In the genomic region with DNA sequence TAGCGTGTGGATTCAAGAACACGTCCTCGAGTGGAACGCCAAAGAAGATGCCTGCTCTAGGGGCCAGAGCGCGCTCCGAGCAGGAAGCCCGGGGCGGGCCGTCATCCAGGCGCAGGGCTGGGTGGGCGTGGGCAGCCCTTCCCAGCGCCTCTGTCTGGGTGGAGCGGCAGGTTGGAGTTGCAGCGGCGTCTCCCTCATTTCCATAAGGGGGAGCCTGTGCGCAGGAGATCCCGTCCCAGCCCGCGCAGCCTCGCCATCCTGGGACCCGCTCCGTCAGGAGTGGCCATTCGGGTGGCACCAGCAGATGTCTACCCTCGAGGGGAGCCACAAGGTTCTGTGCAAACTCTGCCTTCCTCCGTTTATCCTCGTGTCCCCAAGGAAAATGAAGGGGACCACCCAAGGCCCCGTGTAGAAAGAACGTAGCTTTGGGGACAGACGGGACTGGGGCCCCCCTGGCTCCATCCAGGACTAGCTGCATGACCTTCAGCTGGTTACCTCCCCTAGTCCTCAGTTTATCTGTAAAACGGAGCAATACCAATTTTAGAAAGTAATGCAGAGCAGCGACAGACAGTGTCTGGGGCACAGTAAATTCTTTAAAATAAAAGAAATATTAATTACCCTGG, we compare ENCODE assay signal across 8 cellular contexts.
DNase-seq lines count a peak whose midpoint lies in the region; FAIRE-seq and TF ChIP-seq lines count a peak whose summit lies in the region.

No MANE protein-coding gene starts in this region.

- H3K9me3 ChIP-seq in MM.1S (replicated peaks; ENCODE audit: insufficient read depth, low read length) (no peaks in the 10 kb centered on the region), kidney (ENCODE audit: control insufficient read depth in 1 of 2, low read length in 2 of 2) (no peaks in the 10 kb centered on the region)

- no peaks in the 10 kb centered on the region for H3K4me1 Mint-ChIP-seq in activated CD4-positive, alpha-beta T cell treated with anti-CD3 and anti-CD28 coated beads, Interleukin-2, amount 10 ng/mL, durations not matched to agents 7 days and 5 days

- in situ Hi-C loops in astrocyte of the spinal cord (cut with HindIII; ENCODE audit: low sequenced_read_pairs) = no loop called here

- peak overlapping the region; percentile 24; the same call in 1 of the 2 replicates for H3K9ac ChIP-seq in MM.1S (ENCODE audit: low read length)
- no peak overlapping the region for H3K9ac ChIP-seq in kidney (ENCODE audit: low read length in 2 of 2)

- CTCF ChIA-PET in activated CD4-positive, alpha-beta T cell treated with anti-CD3 and anti-CD28 coated beads, Interleukin-2, amount 10 ng/mL, durations not matched to agents 7 days and 5 days (lab: Charles Lee) = interaction anchor here (0.6 kb wide), 1 partner anchor 30 kb away, joined by 3 read pairs; no protein-coding TSS in a partner anchor

- no peak overlapping the region for H3K4me3 Mint-ChIP-seq in activated CD4-positive, alpha-beta T cell treated with anti-CD3 and anti-CD28 coated beads, Interleukin-2, amount 10 ng/mL, durations not matched to agents 7 days and 5 days

- no peaks in the 10 kb centered on the region for H3K9me3 Mint-ChIP-seq in activated CD4-positive, alpha-beta T cell treated with anti-CD3 and anti-CD28 coated beads, Interleukin-2, amount 10 ng/mL, durations not matched to agents 7 days and 5 days

- peaks cover 30% of the 10 kb centered on the region for H3F3A ChIP-seq in MM.1S (ENCODE audit: insufficient read depth, low read length)

- peak overlapping the region; percentile 61 for H2AFZ ChIP-seq in MM.1S (ENCODE audit: low read length)

- H3K27ac Mint-ChIP-seq in activated CD4-positive, alpha-beta T cell treated with anti-CD3 and anti-CD28 coated beads, Interleukin-2, amount 10 ng/mL, durations not matched to agents 7 days and 5 days = no peak overlapping the region

- TF ChIP-seq CTCF in MM.1S (IDR thresholded peaks at IDR 0.05; ENCODE audit: low read length) (peak; percentile 29; the same call in 1 of the 2 replicates), astrocyte of the spinal cord (IDR thresholded peaks at IDR 0.05; ENCODE audit: low read depth, low read length) (peak; percentile 76), kidney (IDR thresholded peaks at IDR 0.05; ENCODE audit: borderline replicate concordance, extremely low read depth, insufficient read depth) (peak; percentile 27), GM10266 (IDR thresholded peaks at IDR 0.05; ENCODE audit: control insufficient read depth, insufficient read depth, low read depth, missing control alignments) (no peak)

- no peaks in the 10 kb centered on the region for H3K9me2 ChIP-seq in MM.1S (replicated peaks; ENCODE audit: insufficient read depth, low read length)

- H3K4me1 ChIP-seq in MM.1S (ENCODE audit: low read length) (peaks cover 37% of the 10 kb centered on the region), kidney (ENCODE audit: control insufficient read depth in 1 of 2, insufficient read depth in 1 of 2, low read depth in 1 of 2, low read length in 2 of 2) (no peaks in the 10 kb centered on the region)

- no peaks in the 10 kb centered on the region for H3K36me3 ChIP-seq in MM.1S (replicated peaks; ENCODE audit: insufficient read depth, low read length)
- H3K36me3 ChIP-seq in kidney (ENCODE audit: control insufficient read depth in 1 of 2, insufficient read depth in 2 of 2, low read length in 2 of 2) = no peaks in the 10 kb centered on the region

- peaks cover 15% of the 10 kb centered on the region for H3K27me3 Mint-ChIP-seq in activated CD4-positive, alpha-beta T cell treated with anti-CD3 and anti-CD28 coated beads, Interleukin-2, amount 10 ng/mL, durations not matched to agents 7 days and 5 days

- intact Hi-C loops in kidney (cut with DNase I) = no loop called here

- H4K20me1 ChIP-seq in MM.1S (ENCODE audit: insufficient read depth, low read length) = no peaks in the 10 kb centered on the region

- H3K27me3 ChIP-seq in MM.1S (replicated peaks; ENCODE audit: insufficient read depth, low read length) = no peaks in the 10 kb centered on the region

- DNase-seq in EH (ENCODE audit: low read depth) (peak; percentile 64), MM.1S (peak; percentile 48), astrocyte of the spinal cord (ENCODE audit: low read depth, low spot score) (peak; percentile 52), kidney (peak; percentile 85), urothelium cell line (ENCODE audit: low spot score) (peak; percentile 90), GM10266 (ENCODE audit: extremely low spot score) (no peak)
- no peak for DNase-seq in stimulated activated naive CD4-positive, alpha-beta T cell (lab: John Stamatoyannopoulos, UW)
- DNase-seq in activated CD4-positive, alpha-beta T cell treated with anti-CD3 and anti-CD28 coated beads, Interleukin-2, amount 10 ng/mL, durations not matched to agents 7 days and 5 days = no peak

- peak overlapping the region; percentile 88 for H3K4me2 ChIP-seq in MM.1S (ENCODE audit: low read depth, low read length)

- FAIRE-seq in kidney (lab: Jason Lieb, UNC) = no peak
- no peak for FAIRE-seq in urothelium cell line (lab: Jason Lieb, UNC)

- H3K27ac ChIP-seq in MM.1S (ENCODE audit: low read length) (peak overlapping the region; percentile 58; the same call in 1 of the 2 replicates), kidney (ENCODE audit: low read depth in 2 of 2, low read length in 2 of 2) (no peak overlapping the region)

- peak overlapping the region; percentile 42 for H3K4me3 ChIP-seq in MM.1S (ENCODE audit: low read length)
- peak overlapping the region; percentile 5 for H3K4me3 ChIP-seq in astrocyte of the spinal cord (ENCODE audit: low read depth, low read length)
- H3K4me3 ChIP-seq in kidney (ENCODE audit: low read length in 2 of 2) = no peak overlapping the region

- POLR2A ChIA-PET in activated CD4-positive, alpha-beta T cell treated with anti-CD3 and anti-CD28 coated beads, Interleukin-2, amount 10 ng/mL, durations not matched to agents 7 days and 5 days (lab: Charles Lee) = no interaction called here

- H3K79me2 ChIP-seq in MM.1S (ENCODE audit: low read length) = no peaks in the 10 kb centered on the region

- no peaks in the 10 kb centered on the region for H3K36me3 Mint-ChIP-seq in activated CD4-positive, alpha-beta T cell treated with anti-CD3 and anti-CD28 coated beads, Interleukin-2, amount 10 ng/mL, durations not matched to agents 7 days and 5 days (ENCODE audit: low read depth)

Comparison
In these comparisons a context has a peak if more than half of its experiments do, and no peak if none do; other contexts are left out.
1. DNase-seq: peak in EH (single experiment), MM.1S (single experiment), astrocyte of the spinal cord (single experiment), kidney (single experiment) and urothelium cell line (single experiment); none in GM10266 (single experiment), stimulated activated naive CD4-positive, alpha-beta T cell (0 of 6) and activated CD4-positive, alpha-beta T cell treated with anti-CD3 and anti-CD28 coated beads, Interleukin-2, amount 10 ng/mL, durations not matched to agents 7 days and 5 days (single experiment).
2. H3K4me3 ChIP-seq: peak in MM.1S (single experiment) and astrocyte of the spinal cord (single experiment); none in kidney (0 of 2).